Comparison of ENCODE assay signal across 23 cellular contexts in the genomic region with DNA sequence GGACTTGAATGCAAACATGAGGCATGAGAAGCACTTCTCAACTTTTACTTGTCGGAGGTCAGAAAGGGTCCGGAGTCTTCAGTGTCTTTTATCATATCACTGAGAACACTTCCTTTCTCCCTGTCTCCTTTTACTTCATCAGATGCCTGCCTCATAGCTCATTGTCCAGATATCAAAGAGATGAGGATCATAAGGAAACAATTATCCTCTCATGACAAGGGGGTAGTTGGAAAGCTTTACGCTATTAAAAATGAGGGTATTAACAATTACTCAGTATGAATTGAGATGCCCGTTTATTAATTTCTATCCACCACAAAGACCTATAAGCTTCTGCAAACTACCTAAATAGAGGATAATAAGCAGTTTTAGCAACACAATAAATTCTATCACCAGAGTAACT.
"Had no signal": no experiment of that assay in that cellular context is flagged by ENCODE, and none has a peak within 500 bp of the region (broad histone marks: within the 10 kb centered on the region; RNA-seq: fewer than 3 reads in every experiment).

No MANE protein-coding gene starts in this region.

- H3K4me3 Mint-ChIP-seq: activated CD4-positive, alpha-beta memory T cell treated with anti-CD3 and anti-CD28 coated beads for 36 hours; activated CD4-positive, alpha-beta T cell treated with anti-CD3 and anti-CD28 coated beads for 36 hours; activated CD8-positive, alpha-beta memory T cell treated with anti-CD3 and anti-CD28 coated beads, Interleukin-2, amount 10 ng/mL, durations not matched to agents 7 days and 5 days; activated naive CD4-positive, alpha-beta T cell treated with anti-CD3 and anti-CD28 coated beads, Interleukin-2, amount 10 ng/mL, durations not matched to agents 7 days and 5 days; endodermal cell; naive thymus-derived CD8-positive, alpha-beta T cell; stimulated activated naive CD8-positive, alpha-beta T cell treated with anti-CD3 and anti-CD28 coated beads, Interleukin-15, Interleukin-2, amounts not matched to agents 100 ng/mL and 50 ng/mL, for 24 hours had no signal

- H3K36me3 Mint-ChIP-seq: activated CD4-positive, alpha-beta memory T cell treated with anti-CD3 and anti-CD28 coated beads for 36 hours; activated CD8-positive, alpha-beta memory T cell treated with anti-CD3 and anti-CD28 coated beads, Interleukin-2, amount 10 ng/mL, durations not matched to agents 7 days and 5 days; activated naive CD4-positive, alpha-beta T cell treated with anti-CD3 and anti-CD28 coated beads, Interleukin-2, amount 10 ng/mL, durations not matched to agents 7 days and 5 days; naive thymus-derived CD8-positive, alpha-beta T cell had no signal

- H3K27ac Mint-ChIP-seq: activated CD4-positive, alpha-beta memory T cell treated with anti-CD3 and anti-CD28 coated beads for 36 hours; activated CD4-positive, alpha-beta T cell treated with anti-CD3 and anti-CD28 coated beads for 36 hours; activated CD8-positive, alpha-beta memory T cell treated with anti-CD3 and anti-CD28 coated beads, Interleukin-2, amount 10 ng/mL, durations not matched to agents 7 days and 5 days; activated naive CD4-positive, alpha-beta T cell treated with anti-CD3 and anti-CD28 coated beads, Interleukin-2, amount 10 ng/mL, durations not matched to agents 7 days and 5 days; endodermal cell; naive thymus-derived CD8-positive, alpha-beta T cell; stimulated activated naive CD8-positive, alpha-beta T cell treated with anti-CD3 and anti-CD28 coated beads, Interleukin-15, Interleukin-2, amounts not matched to agents 100 ng/mL and 50 ng/mL, for 24 hours had no signal

- H3K27me3 Mint-ChIP-seq: activated CD4-positive, alpha-beta memory T cell treated with anti-CD3 and anti-CD28 coated beads for 36 hours; activated CD4-positive, alpha-beta T cell treated with anti-CD3 and anti-CD28 coated beads for 36 hours; activated CD8-positive, alpha-beta memory T cell treated with anti-CD3 and anti-CD28 coated beads, Interleukin-2, amount 10 ng/mL, durations not matched to agents 7 days and 5 days; activated naive CD4-positive, alpha-beta T cell treated with anti-CD3 and anti-CD28 coated beads, Interleukin-2, amount 10 ng/mL, durations not matched to agents 7 days and 5 days; naive thymus-derived CD8-positive, alpha-beta T cell; stimulated activated naive CD8-positive, alpha-beta T cell treated with anti-CD3 and anti-CD28 coated beads, Interleukin-15, Interleukin-2, amounts not matched to agents 100 ng/mL and 50 ng/mL, for 24 hours had no signal

- ATAC-seq: activated CD4-positive, alpha-beta T cell treated with anti-CD3 and anti-CD28 coated beads for 36 hours; activated CD8-positive, alpha-beta memory T cell treated with anti-CD3 and anti-CD28 coated beads, Interleukin-2, amount 10 ng/mL, durations not matched to agents 7 days and 5 days; gastroesophageal sphincter; left lung; mucosa of descending colon; naive thymus-derived CD8-positive, alpha-beta T cell; right lobe of liver had no signal

- H3K36me3 ChIP-seq: cardiac muscle cell, gastroesophageal sphincter, left lung, prostate gland, right lobe of liver, suprapubic skin had no signal

- H3K4me3 ChIP-seq: cardiac muscle cell, dorsolateral prefrontal cortex, gastroesophageal sphincter, left lung, mucosa of descending colon, prostate gland, right lobe of liver, suprapubic skin had no signal

- H3K4me1 Mint-ChIP-seq: activated CD4-positive, alpha-beta T cell treated with anti-CD3 and anti-CD28 coated beads for 36 hours; activated CD8-positive, alpha-beta memory T cell treated with anti-CD3 and anti-CD28 coated beads, Interleukin-2, amount 10 ng/mL, durations not matched to agents 7 days and 5 days; activated naive CD4-positive, alpha-beta T cell treated with anti-CD3 and anti-CD28 coated beads, Interleukin-2, amount 10 ng/mL, durations not matched to agents 7 days and 5 days; naive thymus-derived CD8-positive, alpha-beta T cell had no signal

- H3K4me1 ChIP-seq: gastroesophageal sphincter, left lung, prostate gland, right lobe of liver had no signal

- DNase-seq: activated CD4-positive, alpha-beta memory T cell treated with anti-CD3 and anti-CD28 coated beads for 36 hours; activated CD4-positive, alpha-beta T cell treated with anti-CD3 and anti-CD28 coated beads for 36 hours; activated CD8-positive, alpha-beta memory T cell treated with anti-CD3 and anti-CD28 coated beads, Interleukin-2, amount 10 ng/mL, durations not matched to agents 7 days and 5 days; activated naive CD4-positive, alpha-beta T cell treated with anti-CD3 and anti-CD28 coated beads, Interleukin-2, amount 10 ng/mL, durations not matched to agents 7 days and 5 days; activated T-cell treated with anti-CD3 and anti-CD28 coated beads, Interleukin-2, amount 50 U/mL, for 1 hour; dorsolateral prefrontal cortex; endodermal cell; erythroblast; islet precursor cell; left lung; mammary epithelial cell; mucosa of descending colon; naive thymus-derived CD8-positive, alpha-beta T cell; right lobe of liver; SW 1271; T-helper 9 cell; trophoblast cell had no signal

- H3K27me3 ChIP-seq: cardiac muscle cell, gastroesophageal sphincter, left lung, right lobe of liver, suprapubic skin had no signal

- H3K9me3 ChIP-seq: gastroesophageal sphincter, left lung, mucosa of descending colon, prostate gland, right lobe of liver, suprapubic skin had no signal

- H3K9me3 Mint-ChIP-seq: activated naive CD4-positive, alpha-beta T cell treated with anti-CD3 and anti-CD28 coated beads, Interleukin-2, amount 10 ng/mL, durations not matched to agents 7 days and 5 days; endodermal cell had no signal

- H3K27ac ChIP-seq: cardiac muscle cell, dorsolateral prefrontal cortex, gastroesophageal sphincter, left lung, prostate gland, right lobe of liver, suprapubic skin, VCaP had no signal
